9 cellular contexts compared by ENCODE assay signal in the genomic region with DNA sequence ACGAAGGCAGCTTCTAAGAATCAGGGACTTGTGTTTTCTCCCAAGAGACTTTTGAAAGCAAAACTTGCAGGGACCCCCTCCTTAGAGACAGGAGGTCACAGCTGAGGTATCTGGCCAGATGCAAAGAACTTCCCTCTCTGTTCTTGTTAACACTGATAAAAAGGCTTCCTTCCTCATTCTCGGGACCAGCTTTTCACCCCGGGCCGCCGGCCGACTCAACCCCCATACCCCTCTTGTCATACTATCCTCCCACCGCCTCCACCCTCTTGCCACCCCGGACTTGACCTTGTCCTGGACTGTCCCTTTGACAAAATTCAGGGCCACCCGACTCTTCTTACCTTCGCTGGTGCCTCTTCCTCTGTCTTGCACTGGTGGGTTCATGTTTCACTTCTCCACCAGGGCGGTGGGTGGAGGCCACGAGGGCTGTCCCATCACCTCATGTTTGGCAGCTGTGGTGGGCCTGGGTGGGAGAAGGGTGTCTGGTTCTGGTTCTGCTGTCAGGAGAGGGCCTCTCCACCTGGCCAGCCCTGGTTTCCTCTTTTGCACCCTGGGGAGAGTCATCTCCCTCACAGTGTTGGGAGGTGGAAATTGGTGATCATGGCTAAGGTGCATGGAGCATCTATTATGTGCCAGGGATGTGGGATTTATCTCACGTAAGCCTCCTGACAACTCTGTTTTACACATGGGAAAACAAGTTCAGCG. TPM values are rescaled to one million over a fixed set of nuclear protein-coding genes. Genes with fewer than 3 reads are reported as not detected.
DNase-seq lines count a peak whose midpoint lies in the region; ATAC-seq and TF ChIP-seq lines count a peak whose summit lies in the region.
"Had no signal": no experiment of that assay in that cellular context is flagged by ENCODE, and none has a peak within 500 bp of the region (broad histone marks: within the 10 kb centered on the region; RNA-seq: fewer than 3 reads in every experiment).

No MANE protein-coding gene starts in this region.

- intact Hi-C loops in CD14-positive monocyte (cut with micrococcal nuclease) = loop anchor here (2.0 to 10.0 kb wide), 3 partner anchors 31 to 183 kb away; a partner anchor contains a TSS
- intact Hi-C loops in activated T-helper 1 cell treated with anti-CD3 and anti-CD28 coated beads, Interleukin-12 subunit alpha, Interleukin-12 subunit beta, Interleukin-2, Interleukin-4 antibody, amounts not matched to agents 30 ng/mL and 10 ng/mL and 1 ng/mL, durations not matched to agents 14 hours and 24 hours and 36 hours (cut with micrococcal nuclease) = no loop called here

- H3K4me3 ChIP-seq in coronary artery (no peak overlapping the region), GM23338 (no peak overlapping the region)

- H2AFZ ChIP-seq in GM23338 = no peak overlapping the region

- peak; percentile 90 for DNase-seq in CD14-positive monocyte (ENCODE audit: low spot score)
- DNase-seq in activated T-helper 1 cell treated with anti-CD3 and anti-CD28 coated beads, Interleukin-12 subunit alpha, Interleukin-12 subunit beta, Interleukin-2, Interleukin-4 antibody, amounts not matched to agents 30 ng/mL and 10 ng/mL and 1 ng/mL, durations not matched to agents 14 hours and 24 hours and 36 hours (ENCODE audit: low spot score) = no peak
- no peak for DNase-seq in stimulated activated CD4-positive, alpha-beta T cell treated with anti-CD3 and anti-CD28 coated beads, Interleukin-4, amount 100 ng/mL, for 4 hours
- no peak for DNase-seq in AG08396 (ENCODE audit: low spot score)
- DNase-seq in coronary artery (ENCODE audit: low spot score) = no peak
- no peak for DNase-seq in GM23338 (ENCODE audit: low spot score)

- H3K27ac ChIP-seq in coronary artery (no peak overlapping the region), GM23338 (ENCODE audit: low read depth) (no peak overlapping the region)

- H3K4me3 Mint-ChIP-seq in CD14-positive monocyte (peak overlapping the region; percentile 67 to 84), GM23338 (no peak overlapping the region)
- peak overlapping the region; percentile 31 for H3K4me3 Mint-ChIP-seq in activated T-helper 1 cell treated with anti-CD3 and anti-CD28 coated beads, Interleukin-12 subunit alpha, Interleukin-12 subunit beta, Interleukin-2, Interleukin-4 antibody, amounts not matched to agents 30 ng/mL and 10 ng/mL and 1 ng/mL, durations not matched to agents 14 hours and 24 hours and 36 hours
- H3K4me3 Mint-ChIP-seq: activated naive CD4-positive, alpha-beta T cell treated with anti-CD3 and anti-CD28 coated beads, Interleukin-2, amount 50 U/mL, for 24 hours had no signal

- peak; percentile 46 for TF ChIP-seq POLR2A in GM19193 (IDR thresholded peaks at IDR 0.05; ENCODE audit: extremely low read depth, insufficient read depth, insufficient read length)

- peak; percentile 48 for ATAC-seq in HG03135 (IDR thresholded peaks at IDR 0.05; ENCODE audit: unreplicated experiment)
- ATAC-seq in GM23338 = no peak; the same call in 2 of the 3 replicates

- H3K4me1 ChIP-seq in GM23338 (ENCODE audit: insufficient read depth) = no peaks in the 10 kb centered on the region

- peaks cover 0 to 6% (median 3%) of the 10 kb centered on the region in 3 donors for H3K27me3 Mint-ChIP-seq in CD14-positive monocyte (ENCODE audit: low read depth in 3 of 3)
- peaks cover 1% of the 10 kb centered on the region for H3K27me3 Mint-ChIP-seq in activated T-helper 1 cell treated with anti-CD3 and anti-CD28 coated beads, Interleukin-12 subunit alpha, Interleukin-12 subunit beta, Interleukin-2, Interleukin-4 antibody, amounts not matched to agents 30 ng/mL and 10 ng/mL and 1 ng/mL, durations not matched to agents 14 hours and 24 hours and 36 hours (ENCODE audit: insufficient read depth)
- H3K27me3 Mint-ChIP-seq in GM23338 (ENCODE audit: insufficient read depth, low read depth, poor library complexity) = peaks cover 11% of the 10 kb centered on the region

- peaks cover 68% of the 10 kb centered on the region for H3K4me1 Mint-ChIP-seq in CD14-positive monocyte
- peaks cover 81% of the 10 kb centered on the region for H3K4me1 Mint-ChIP-seq in activated T-helper 1 cell treated with anti-CD3 and anti-CD28 coated beads, Interleukin-12 subunit alpha, Interleukin-12 subunit beta, Interleukin-2, Interleukin-4 antibody, amounts not matched to agents 30 ng/mL and 10 ng/mL and 1 ng/mL, durations not matched to agents 14 hours and 24 hours and 36 hours (ENCODE audit: low read depth)
- H3K4me1 Mint-ChIP-seq in GM23338 = peaks cover 10% of the 10 kb centered on the region

- no peaks in the 10 kb centered on the region for H3K36me3 ChIP-seq in GM23338 (ENCODE audit: insufficient read depth)

- no peaks in the 10 kb centered on the region for H3F3A ChIP-seq in GM23338 (replicated peaks; ENCODE audit: low read depth)

- H3K9me2 ChIP-seq in GM23338 (ENCODE audit: insufficient read depth) = no peaks in the 10 kb centered on the region

- no peaks in the 10 kb centered on the region for H3K79me2 ChIP-seq in GM23338 (replicated peaks; ENCODE audit: insufficient read depth)

- H3K9me3 Mint-ChIP-seq in CD14-positive monocyte (peaks cover 0 to 3% (median 0%) of the 10 kb centered on the region in 7 donors), GM23338 (no peaks in the 10 kb centered on the region)
- H3K9me3 Mint-ChIP-seq in activated T-helper 1 cell treated with anti-CD3 and anti-CD28 coated beads, Interleukin-12 subunit alpha, Interleukin-12 subunit beta, Interleukin-2, Interleukin-4 antibody, amounts not matched to agents 30 ng/mL and 10 ng/mL and 1 ng/mL, durations not matched to agents 14 hours and 24 hours and 36 hours = no peaks in the 10 kb centered on the region
- H3K9me3 Mint-ChIP-seq: activated naive CD4-positive, alpha-beta T cell treated with anti-CD3 and anti-CD28 coated beads, Interleukin-2, amount 50 U/mL, for 24 hours had no signal

- H4K20me1 ChIP-seq in GM23338 (replicated peaks; ENCODE audit: insufficient read depth) = no peaks in the 10 kb centered on the region

- H3K27me3 ChIP-seq in GM23338 (ENCODE audit: insufficient read depth) = no peaks in the 10 kb centered on the region

- H3K27ac Mint-ChIP-seq in CD14-positive monocyte (peak overlapping the region; percentile 93 to 98 (median 95)), GM23338 (no peak overlapping the region)
- H3K27ac Mint-ChIP-seq in activated T-helper 1 cell treated with anti-CD3 and anti-CD28 coated beads, Interleukin-12 subunit alpha, Interleukin-12 subunit beta, Interleukin-2, Interleukin-4 antibody, amounts not matched to agents 30 ng/mL and 10 ng/mL and 1 ng/mL, durations not matched to agents 14 hours and 24 hours and 36 hours = peak overlapping the region; percentile 90

- peaks cover 2 to 8% of the 10 kb centered on the region in 2 donors for H3K36me3 Mint-ChIP-seq in CD14-positive monocyte
- H3K36me3 Mint-ChIP-seq in activated T-helper 1 cell treated with anti-CD3 and anti-CD28 coated beads, Interleukin-12 subunit alpha, Interleukin-12 subunit beta, Interleukin-2, Interleukin-4 antibody, amounts not matched to agents 30 ng/mL and 10 ng/mL and 1 ng/mL, durations not matched to agents 14 hours and 24 hours and 36 hours (ENCODE audit: low read depth) = peaks cover 6% of the 10 kb centered on the region
- no peaks in the 10 kb centered on the region for H3K36me3 Mint-ChIP-seq in GM23338 (ENCODE audit: low read depth)

- TF ChIP-seq CTCF in CD14-positive monocyte (IDR thresholded peaks at IDR 0.05) (peak; percentile 13), coronary artery (IDR thresholded peaks at IDR 0.05) (no peak), GM23338 (conservative IDR thresholded peaks at IDR 0.05; ENCODE audit: low read depth in 2 of 2) (no peak)

- no peak overlapping the region for H3K4me2 ChIP-seq in GM23338

TF ChIP-seq in GM23338, 12 proteins besides CTCF, POLR2A, EP300 and RAD21 (continues in another document):
- no peak for TF ChIP-seq EZH2phosphoT487 (IDR thresholded peaks at IDR 0.05; ENCODE audit: unreplicated experiment)

RNA-seq across cellular contexts. Expression of a gene that starts 32.5 kb away (rescaled TPM):
- 10 to 100 TPM; 20.2 to 23.4 TPM for polyA plus RNA-seq in CD14-positive monocyte
- 449 and 458 TPM in 2 replicates for total RNA-seq in activated T-helper 1 cell treated with anti-CD3 and anti-CD28 coated beads, Interleukin-12 subunit alpha, Interleukin-12 subunit beta, Interleukin-2, Interleukin-4 antibody, amounts not matched to agents 30 ng/mL and 10 ng/mL and 1 ng/mL, durations not matched to agents 14 hours and 24 hours and 36 hours
- 1.7 and 2.2 TPM in 2 replicates for total RNA-seq in GM23338 (2014; rRNA removed; shearing (Covaris generic))
- 1.7 and 2.0 TPM in 2 replicates for polyA plus RNA-seq in GM23338 (2016; fragmentation: Nextera tagmentation; extraction: Ambion mirVana)

Comparison
In these comparisons a context has a peak if more than half of its experiments do, and no peak if none do; other contexts are left out.
1. RNA of a gene that starts 32.5 kb away (total RNA-seq): 449 to 458 TPM in activated T-helper 1 cell treated with anti-CD3 and anti-CD28 coated beads, Interleukin-12 subunit alpha, Interleukin-12 subunit beta, Interleukin-2, Interleukin-4 antibody, amounts not matched to agents 30 ng/mL and 10 ng/mL and 1 ng/mL, durations not matched to agents 14 hours and 24 hours and 36 hours; 1.7 to 2.2 TPM in GM23338; every median in the first group is over 100 times any median in the second.